ENCODE assay signal across 14 cellular contexts in the genomic region with DNA sequence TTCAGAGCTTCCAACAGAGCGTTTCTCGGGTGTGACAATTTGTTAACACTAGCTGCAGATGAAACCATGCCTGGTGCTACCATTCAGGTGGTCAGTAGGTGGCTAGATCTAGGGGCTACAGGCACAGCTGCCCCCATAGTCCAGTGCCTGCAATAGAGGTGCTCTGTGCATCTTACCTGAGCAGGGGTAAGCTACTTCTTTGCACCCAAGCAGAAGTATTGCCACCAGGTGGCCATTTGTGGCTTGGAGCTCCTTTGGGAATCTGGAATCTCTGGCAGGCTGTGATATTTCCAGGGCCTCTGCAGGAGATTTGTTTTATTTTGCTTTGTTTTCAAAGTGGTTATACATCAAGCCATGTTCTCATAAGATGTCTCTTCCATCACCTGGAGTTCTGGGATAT.
"Had no signal": no experiment of that assay in that cellular context is flagged by ENCODE, and none has a peak within 500 bp of the region (broad histone marks: within the 10 kb centered on the region; RNA-seq: fewer than 3 reads in every experiment).

No MANE protein-coding gene starts in this region.

- H3K4me1 ChIP-seq: prostate gland, right lobe of liver, suprapubic skin had no signal

- H3K27ac ChIP-seq: prostate gland, right lobe of liver, suprapubic skin had no signal

- DNase-seq: activated CD4-positive, alpha-beta T cell treated with anti-CD3 and anti-CD28 coated beads for 1 hour; activated CD4-positive, alpha-beta T cell treated with anti-CD3 and anti-CD28 coated beads, Interleukin-2, amount 50 U/mL, for 4 hours; activated naive CD4-positive, alpha-beta T cell; activated T-cell treated with anti-CD3 and anti-CD28 coated beads for 4 hours; cerebellar nuclear complex; erythroblast; left ventricle myocardium superior; mesenchymal stem cell; occipital lobe; right lobe of liver; stimulated activated naive CD8-positive, alpha-beta T cell treated with anti-CD3 and anti-CD28 coated beads, Interleukin-15, Interleukin-2, amounts not matched to agents 100 U/mL and 50 U/mL, for 24 hours had no signal

- H3K9me3 ChIP-seq: prostate gland, right lobe of liver, suprapubic skin had no signal

- H3K36me3 ChIP-seq: prostate gland, right lobe of liver, suprapubic skin had no signal

- ATAC-seq: left ventricle myocardium superior; natural killer cell treated with Interleukin-12 subunit alpha and Interleukin-12 subunit beta and Interleukin-15 and Interleukin-18, amount 100 ng/mL, for 72 hours; right lobe of liver; stimulated activated naive CD8-positive, alpha-beta T cell treated with anti-CD3 and anti-CD28 coated beads, Interleukin-15, Interleukin-2, amounts not matched to agents 100 U/mL and 50 U/mL, for 24 hours had no signal

- H3K27me3 ChIP-seq: right lobe of liver, suprapubic skin had no signal

- H3K4me3 ChIP-seq: prostate gland, right lobe of liver, suprapubic skin had no signal
